28 cellular contexts compared by ENCODE assay signal in genomic region chr6:143372199-143372882, GRCh38.
"Had no signal": no experiment of that assay in that cellular context is flagged by ENCODE, and none has a peak within 500 bp of the region (broad histone marks: within the 10 kb centered on the region; RNA-seq: fewer than 3 reads in every experiment).

No MANE protein-coding gene starts in this region.

- H3K4me2 ChIP-seq: neural progenitor cell, smooth muscle cell had no signal

- H3K36me3 ChIP-seq: neural progenitor cell, ovary, spleen, suprapubic skin, tibial artery, transverse colon, upper lobe of right lung, uterus had no signal

- H3K9ac ChIP-seq: neural progenitor cell, parathyroid adenoma had no signal

- H2AFZ ChIP-seq: neural progenitor cell, parathyroid adenoma had no signal

- H3K27me3 Mint-ChIP-seq: progenitor cell of endocrine pancreas; stimulated activated memory B cell treated with anti-CD40 and anti-IgM and Interleukin-4, amounts not matched to agents 10 μg/mL and 1 μg/mL and 100 μg/mL, for 72 hours; type B pancreatic cell had no signal

- H3K4me3 Mint-ChIP-seq: natural killer cell; nephron; neural progenitor cell; stimulated activated memory B cell treated with anti-CD40 and anti-IgM and Interleukin-4, amounts not matched to agents 10 μg/mL and 1 μg/mL and 100 μg/mL, for 72 hours; stimulated activated naive CD8-positive, alpha-beta T cell treated with anti-CD3 and anti-CD28 coated beads, Interleukin-15, amount 100 ng/mL, for 72 hours; type B pancreatic cell had no signal

- H3K4me3 ChIP-seq: neural progenitor cell, ovary, psoas muscle, skin epidermis, smooth muscle cell, spleen, suprapubic skin, testis, tibial artery, transverse colon, upper lobe of right lung, uterus had no signal

- H3K4me1 ChIP-seq: neural progenitor cell, parathyroid adenoma, psoas muscle, spleen, suprapubic skin, testis, tibial artery, transverse colon, upper lobe of right lung, uterus had no signal

- H3K27ac ChIP-seq: neural progenitor cell, ovary, parathyroid adenoma, psoas muscle, skin epidermis, spleen, suprapubic skin, testis, tibial artery, transverse colon, upper lobe of right lung, uterus had no signal

- H3K4me1 Mint-ChIP-seq: natural killer cell; nephron; neural progenitor cell; stimulated activated memory B cell treated with anti-CD40 and anti-IgM and Interleukin-4, amounts not matched to agents 10 μg/mL and 1 μg/mL and 100 μg/mL, for 72 hours had no signal

- H3K27ac Mint-ChIP-seq: natural killer cell; neural progenitor cell; progenitor cell of endocrine pancreas; stimulated activated memory B cell treated with anti-CD40 and anti-IgM and Interleukin-4, amounts not matched to agents 10 μg/mL and 1 μg/mL and 100 μg/mL, for 72 hours; stimulated activated naive CD8-positive, alpha-beta T cell treated with anti-CD3 and anti-CD28 coated beads, Interleukin-15, amount 100 ng/mL, for 72 hours; type B pancreatic cell had no signal

- H3K9me3 Mint-ChIP-seq: natural killer cell, nephron, neural progenitor cell, type B pancreatic cell had no signal

- DNase-seq: natural killer cell; occipital lobe; ovary; psoas muscle; spleen; stimulated activated CD4-positive, alpha-beta T cell treated with anti-CD3 and anti-CD28 coated beads, Interleukin-12 subunit alpha, Interleukin-12 subunit beta, amount 100 ng/mL, for 4 hours; stimulated activated CD4-positive, alpha-beta T cell treated with anti-CD3 and anti-CD28 coated beads, Interleukin-1b, Interleukin-23, amount 100 ng/mL, for 48 hours; stimulated activated CD4-positive, alpha-beta T cell treated with anti-CD3 and anti-CD28 coated beads, Interleukin-4, amount 100 ng/mL, for 1 hour; stimulated activated CD4-positive, alpha-beta T cell treated with anti-CD3 and anti-CD28 coated beads, Interleukin-4, amount 100 ng/mL, for 4 hours; stimulated activated CD8-positive, alpha-beta memory T cell treated with anti-CD3 and anti-CD28 coated beads, Interleukin-4, amount 100 ng/mL, for 48 hours; stimulated activated naive CD4-positive, alpha-beta T cell; stimulated activated naive CD8-positive, alpha-beta T cell treated with anti-CD3 and anti-CD28 coated beads, Interleukin-15, amount 100 ng/mL, for 72 hours; stimulated activated naive CD8-positive, alpha-beta T cell treated with anti-CD3 and anti-CD28 coated beads, Interleukin-15, Interleukin-2, amounts not matched to agents 100 U/mL and 50 U/mL, for 24 hours; substantia nigra; testis; tibial artery; transverse colon; upper lobe of right lung; uterus had no signal

- H3K27me3 ChIP-seq: neural progenitor cell, ovary, spleen, suprapubic skin, testis, tibial artery, transverse colon, upper lobe of right lung, uterus had no signal

- H3K36me3 Mint-ChIP-seq: natural killer cell; neural progenitor cell; stimulated activated memory B cell treated with anti-CD40 and anti-IgM and Interleukin-4, amounts not matched to agents 10 μg/mL and 1 μg/mL and 100 μg/mL, for 72 hours; type B pancreatic cell had no signal

- H3K79me2 ChIP-seq: parathyroid adenoma had no signal

- H3K9me3 ChIP-seq: ovary, psoas muscle, spleen, suprapubic skin, testis, tibial artery, transverse colon, upper lobe of right lung, uterus had no signal
